8 cellular contexts compared by ENCODE assay signal in the genomic region with DNA sequence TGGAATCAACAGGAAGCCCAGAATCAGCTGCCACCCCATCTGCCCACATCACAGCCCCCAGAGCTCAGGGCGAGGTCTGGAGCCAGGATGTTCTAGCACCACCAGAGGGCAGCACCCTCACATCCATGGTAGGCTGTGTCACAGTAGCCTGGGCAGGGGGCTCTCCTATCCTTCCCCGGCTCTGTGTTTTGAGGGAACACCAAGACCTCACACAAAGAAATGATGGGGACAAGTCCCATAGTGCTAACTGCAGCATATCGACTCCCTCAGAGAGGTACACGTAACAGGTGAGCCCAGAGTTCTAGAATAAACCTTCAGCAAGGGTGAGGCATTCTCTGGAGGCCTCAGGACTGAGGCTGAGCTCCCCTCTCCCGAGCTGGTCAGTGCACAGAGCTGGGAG. TPM values are rescaled to one million over a fixed set of nuclear protein-coding genes. Genes with fewer than 3 reads are reported as not detected.
DNase-seq lines count a peak whose midpoint lies in the region; ATAC-seq and TF ChIP-seq lines count a peak whose summit lies in the region.

No MANE protein-coding gene starts in this region.

- no peak overlapping the region for H3K56ac ChIP-seq in IMR-90 (ENCODE audit: extremely low read depth, insufficient read depth, low read length)

- H3K18ac ChIP-seq in IMR-90 (ENCODE audit: low read depth, low read length) = no peak overlapping the region

- peak; percentile 89 for TF ChIP-seq RAD21 in IMR-90 (IDR thresholded peaks at IDR 0.05; ENCODE audit: low read length)

- BruUV-seq in Calu3 (replicated peaks; lab: Mats Ljungman, UMichigan) (no TSS peak), IMR-90 (replicated peaks; lab: Mats Ljungman, UMichigan) (no TSS peak)

- peak; percentile 76 for DNase-seq in Calu3
- DNase-seq in IMR-90 = peak; percentile 38
- peak; percentile 72 for DNase-seq in SK-N-DZ (ENCODE audit: low spot score)
- DNase-seq in activated naive CD4-positive, alpha-beta T cell treated with Interleukin-2 at 50 U/mL for 16 hours = peak; percentile 80
- peak; percentile 89 for DNase-seq in glutamatergic neuron
- DNase-seq in pulmonary artery endothelial cell (ENCODE audit: low read depth, low spot score) = peak; percentile 13
- peak; percentile 73 to 92 for DNase-seq in aorta

- no peak overlapping the region for H3K9ac ChIP-seq in IMR-90 (ENCODE audit: low read depth, low read length)

- peak; percentile 40 for ATAC-seq in IMR-90 (ENCODE audit: low read depth)
- peak; percentile 60 for ATAC-seq in aorta (ENCODE audit: low FRiP score)
- no peak for ATAC-seq in GM18868 (IDR thresholded peaks at IDR 0.05; ENCODE audit: unreplicated experiment)

- no peak overlapping the region for H2BK20ac ChIP-seq in IMR-90 (ENCODE audit: low read depth, low read length)

- H3K4me3 ChIP-seq in IMR-90 (ENCODE audit: insufficient read depth, low read depth, low read length) = no peak overlapping the region
- H3K4me3 ChIP-seq in aorta (ENCODE audit: low read length in 2 of 2) = no peak overlapping the region

- H2BK120ac ChIP-seq in IMR-90 (ENCODE audit: low read depth, low read length) = no peak overlapping the region

- H4K8ac ChIP-seq in IMR-90 (ENCODE audit: low read depth in 2 of 2, low read length in 2 of 2) = no peak overlapping the region

- H2AK5ac ChIP-seq in IMR-90 (ENCODE audit: low read depth, low read length) = 0 out of 2 replicates have a peak overlapping the region, but pooled peaks have one; percentile 50

- H3K9me3 ChIP-seq in IMR-90 (ENCODE audit: control insufficient read depth, insufficient read depth, low read length) (no peaks in the 10 kb centered on the region), aorta (ENCODE audit: control insufficient read depth, low read length) (no peaks in the 10 kb centered on the region)

- in situ Hi-C loops in IMR-90 (cut with MboI; ENCODE audit: low sequenced_read_pairs) = loop anchor here (10.0 kb wide), 1 partner anchor 207 kb away; no protein-coding TSS in a partner anchor

- H3K4me3 Mint-ChIP-seq in Calu3 (ENCODE audit: low read depth, unreplicated experiment) = no peak overlapping the region
- no peak overlapping the region for H3K4me3 Mint-ChIP-seq in glutamatergic neuron (ENCODE audit: unreplicated experiment)

- H3K27ac Mint-ChIP-seq in Calu3 (ENCODE audit: unreplicated experiment) (no peak overlapping the region), glutamatergic neuron (ENCODE audit: unreplicated experiment) (peak overlapping the region; percentile 29)

- H3K4me1 Mint-ChIP-seq in Calu3 (ENCODE audit: low read depth, unreplicated experiment) = peaks cover 18% of the 10 kb centered on the region
- H3K4me1 Mint-ChIP-seq in glutamatergic neuron (ENCODE audit: low read depth, unreplicated experiment) = peaks cover 27% of the 10 kb centered on the region

- no peaks in the 10 kb centered on the region for H3K9me3 Mint-ChIP-seq in Calu3 (ENCODE audit: low read depth, unreplicated experiment)
- H3K9me3 Mint-ChIP-seq in glutamatergic neuron (ENCODE audit: unreplicated experiment) = peaks cover 13% of the 10 kb centered on the region

- H3K4me1 ChIP-seq in IMR-90 (ENCODE audit: control insufficient read depth, insufficient read depth, low read length) (no peaks in the 10 kb centered on the region), aorta (ENCODE audit: control insufficient read depth in 1 of 2, insufficient read depth in 2 of 2, low read length in 2 of 2) (no peaks in the 10 kb centered on the region)

- H4K20me1 ChIP-seq in IMR-90 (ENCODE audit: insufficient read depth, low read length) = peaks cover 3% of the 10 kb centered on the region

- H3K36me3 ChIP-seq in IMR-90 (ENCODE audit: control insufficient read depth, insufficient read depth, low read length) = no peaks in the 10 kb centered on the region
- no peaks in the 10 kb centered on the region for H3K36me3 ChIP-seq in aorta (ENCODE audit: control insufficient read depth in 1 of 2, insufficient read depth in 2 of 2, low read length in 1 of 2)

- no peak overlapping the region for H3K23ac ChIP-seq in IMR-90 (ENCODE audit: low read depth, low read length)

- no peak overlapping the region for H3K27ac ChIP-seq in IMR-90 (ENCODE audit: insufficient read depth, low read length)
- no peak overlapping the region for H3K27ac ChIP-seq in aorta (ENCODE audit: low read depth in 1 of 2, low read length in 2 of 2)

- no peaks in the 10 kb centered on the region for H3K79me1 ChIP-seq in IMR-90 (ENCODE audit: low read depth in 1 of 2, low read length in 2 of 2)

- no peak overlapping the region for H4K5ac ChIP-seq in IMR-90 (ENCODE audit: low read depth, low read length)

- dilution Hi-C loops in IMR-90 (cut with HindIII; ENCODE audit: low sequenced_read_pairs, unreplicated experiment) = no loop called here

- 0 out of 2 replicates have a peak, but pooled peaks have one; percentile 26 for TF ChIP-seq POLR2A in IMR-90 (IDR thresholded peaks at IDR 0.05; ENCODE audit: low read depth, low read length)

- no peak overlapping the region for H2BK5ac ChIP-seq in IMR-90 (ENCODE audit: low read depth, low read length, poor library complexity, severe bottlenecking)

- peak overlapping the region; percentile 11 for H2AFZ ChIP-seq in IMR-90 (replicated peaks; ENCODE audit: low read length, poor library complexity)

- CTCF ChIA-PET in Calu3 (lab: Charles Lee) = interaction anchor here (0.8 to 5.5 kb wide), 9 partner anchors 11 to 288 kb away, joined by 4 to 93 read pairs (median 11); partner anchors contain the start of gene RBM15
- CTCF ChIA-PET in IMR-90 (lab: Yijun Ruan, JAX) = interaction anchor here (0.7 to 4.7 kb wide), 15 partner anchors 8 to 288 kb away, joined by 3 to 68 read pairs (median 5); no protein-coding TSS in a partner anchor

- H4K91ac ChIP-seq in IMR-90 (ENCODE audit: insufficient read depth, low read depth, low read length) = no peak overlapping the region

- no peak overlapping the region for H3K14ac ChIP-seq in IMR-90 (replicated peaks; ENCODE audit: low read depth, low read length)

- H3K36me3 Mint-ChIP-seq in Calu3 (ENCODE audit: insufficient read depth, unreplicated experiment) (peaks cover 30% of the 10 kb centered on the region), glutamatergic neuron (ENCODE audit: unreplicated experiment) (no peaks in the 10 kb centered on the region)

- H2AK9ac ChIP-seq in IMR-90 (replicated peaks; ENCODE audit: low read depth, low read length, poor library complexity) = no peak overlapping the region

- POLR2A ChIA-PET in IMR-90 (lab: Charles Lee; ENCODE audit: unreplicated experiment) = no interaction called here

- H3K27me3 ChIP-seq in IMR-90 (ENCODE audit: control insufficient read depth, insufficient read depth, low read length) (peaks cover 31% of the 10 kb centered on the region), aorta (ENCODE audit: control insufficient read depth in 1 of 2, insufficient read depth in 2 of 2, low read length in 1 of 2) (no peaks in the 10 kb centered on the region)

- no peaks in the 10 kb centered on the region for H3K27me3 Mint-ChIP-seq in Calu3 (ENCODE audit: unreplicated experiment)
- peaks cover 17% of the 10 kb centered on the region for H3K27me3 Mint-ChIP-seq in glutamatergic neuron (ENCODE audit: unreplicated experiment)

- H2BK15ac ChIP-seq in IMR-90 (ENCODE audit: low read depth, low read length) = no peak overlapping the region

- H3K4me2 ChIP-seq in IMR-90 (ENCODE audit: low read depth, low read length) = no peak overlapping the region

- intact Hi-C loops in Calu3 (cut with micrococcal nuclease; ENCODE audit: unreplicated experiment) (loop anchor here (1.0 to 5.0 kb wide), 2 partner anchors 104 to 409 kb away; no protein-coding TSS in a partner anchor), IMR-90 (cut with micrococcal nuclease) (loop anchor here (1.0 kb wide), 3 partner anchors 104 to 288 kb away; no protein-coding TSS in a partner anchor), aorta (cut with DNase I) (loop anchor here (1.0 to 10.0 kb wide), 4 partner anchors 104 to 287 kb away; partner anchors contain the start of gene LAMTOR5 (in 1 of the 2))

- 25% methylated on average over 3 of the region's 5 CpGs; no CpG with 5 or more reads in 1 of the 2 experiments for WGBS in IMR-90 (ENCODE audit: extremely low coverage in 2 of 2, insufficient read length in 1 of 2), 2 experiments
- 24 to 28% methylated on average over 5 of the region's 5 CpGs for WGBS in aorta, 2 donors

- H3K4ac ChIP-seq in IMR-90 (ENCODE audit: low read depth, low read length) = no peak overlapping the region

- no peaks in the 10 kb centered on the region for H3K9me1 ChIP-seq in IMR-90 (ENCODE audit: insufficient read depth, low read length)

- TF ChIP-seq CTCF in Calu3 (IDR thresholded peaks at IDR 0.05; ENCODE audit: unreplicated experiment) (peak; percentile 83), IMR-90 (conservative IDR thresholded peaks at IDR 0.05; ENCODE audit: low read depth, low read length) (peak; percentile 85), glutamatergic neuron (IDR thresholded peaks at IDR 0.05; ENCODE audit: partially characterized antibody, unreplicated experiment) (peak; percentile 81)

TF ChIP-seq in IMR-90, 13 proteins besides CTCF, POLR2A, EP300 and RAD21 (continues in another document):
- no peak for TF ChIP-seq CHD1 (IDR thresholded peaks at IDR 0.05; ENCODE audit: low read depth, low read length)
- TF ChIP-seq RFX5 (IDR thresholded peaks at IDR 0.05; ENCODE audit: low read depth, low read length) = no peak
- TF ChIP-seq RCOR1 (IDR thresholded peaks at IDR 0.05; ENCODE audit: insufficient replicate concordance, low read length) = no peak
- no peak for TF ChIP-seq NFE2L2 (IDR thresholded peaks at IDR 0.05; ENCODE audit: low read depth, low read length)

RNA-seq across cellular contexts. Expression of gene KCNC4, which starts 2.3 kb away (rescaled TPM):
- total RNA-seq in Calu3 (2022) (16.0 and 24.3 TPM in 2 replicates), IMR-90 (2012; rRNA removed) (0.18 and 0.28 TPM in 2 replicates), glutamatergic neuron (ENCODE audit: unreplicated experiment) (9.7 TPM), pulmonary artery endothelial cell (6.8 and 7.5 TPM in 2 replicates), aorta (10 to 100 TPM; 18.2 to 22.6 TPM)
- polyA plus RNA-seq in IMR-90 (2012; rRNA removed) (1.9 and 2.3 TPM in 2 replicates), aorta (1 to 10 TPM in 1 of 2 donors, under 1 TPM in 1; 0.75 to 4.8 TPM)
- 1.3 and 2.1 TPM in 2 replicates for polyA plus RNA-seq in IMR-90 (2012; cell fraction: cytosol; rRNA removed)
- polyA plus RNA-seq in IMR-90 (2012; cell fraction: nucleus; rRNA removed; ENCODE audit: low replicate concordance) = 2.6 and 5.8 TPM in 2 replicates
- polyA plus RNA-seq in SK-N-DZ (2014; cell fraction: cytosol; rRNA removed) = 3.1 and 3.8 TPM in 2 replicates
- 3.8 and 8.3 TPM in 2 replicates for polyA plus RNA-seq in SK-N-DZ (2014; cell fraction: nucleus; rRNA removed)

RNA-seq across cellular contexts. Expression of gene SLC6A17, which starts 57.5 kb away (rescaled TPM):
- 0.20 and 0.24 TPM in 2 replicates for total RNA-seq in Calu3 (2022)
- total RNA-seq in IMR-90 (2012; rRNA removed) = 0.54 and 0.83 TPM in 2 replicates
- polyA plus RNA-seq in IMR-90 (2012; rRNA removed) = 0.82 and 1.8 TPM in 2 replicates
- polyA plus RNA-seq in IMR-90 (2012; cell fraction: cytosol; rRNA removed) = 0.38 and 0.54 TPM in 2 replicates
- 0.87 and 2.2 TPM in 2 replicates for polyA plus RNA-seq in IMR-90 (2012; cell fraction: nucleus; rRNA removed; ENCODE audit: low replicate concordance)
- 0.05 TPM in 1 of 2 replicates, not detected in the other for polyA plus RNA-seq in SK-N-DZ (2014; cell fraction: cytosol; rRNA removed)
- polyA plus RNA-seq in SK-N-DZ (2014; cell fraction: nucleus; rRNA removed) = 0.05 and 0.17 TPM in 2 replicates
- total RNA-seq in glutamatergic neuron (ENCODE audit: unreplicated experiment) = 6.4 TPM
- under 0.01 TPM in 1 of 2 replicates, not detected in the other for total RNA-seq in pulmonary artery endothelial cell
- total RNA-seq in aorta = under 1 TPM; 0.21 to 0.49 TPM
- polyA plus RNA-seq in aorta = under 1 TPM in 1 of 2 donors, not detected in 1; 0.18 TPM

Comparison
In these comparisons a context has a peak if more than half of its experiments do, and no peak if none do; other contexts are left out.
1. DNase-seq: peak in every context shown above with its lines; median percentile 89 in glutamatergic neuron; 82 in aorta; 80 in activated naive CD4-positive, alpha-beta T cell treated with Interleukin-2 at 50 U/mL for 16 hours; 76 in Calu3; 72 in SK-N-DZ; 38 in IMR-90; 13 in pulmonary artery endothelial cell.